In genomic region chr5:98050583-98050982, GRCh38 we compare ENCODE assay signal across 19 cellular contexts.
DNase-seq lines count a peak whose midpoint lies in the region; ATAC-seq and TF ChIP-seq lines count a peak whose summit lies in the region.
"Had no signal": no experiment of that assay in that cellular context is flagged by ENCODE, and none has a peak within 500 bp of the region (broad histone marks: within the 10 kb centered on the region; RNA-seq: fewer than 3 reads in every experiment).

No MANE protein-coding gene starts in this region.

- DNase-seq in HCEC 1CT = peak; percentile 70
- peak; percentile 21 for DNase-seq in NCI-H226
- DNase-seq in choroid plexus epithelial cell (ENCODE audit: low read depth) = peak; percentile 33
- peak; percentile 44 for DNase-seq in mesendoderm
- no peak for DNase-seq in stimulated activated naive CD4-positive, alpha-beta T cell (lab: John Stamatoyannopoulos, UW)
- no peak for DNase-seq in suprapubic skin (ENCODE audit: low spot score in 2 of 2)
- DNase-seq: activated CD4-positive, alpha-beta T cell treated with anti-CD3 and anti-CD28 coated beads for 4 hours; activated naive CD4-positive, alpha-beta T cell treated with anti-CD3 and anti-CD28 coated beads, Interleukin-2, amount 10 ng/mL, durations not matched to agents 7 days and 5 days; activated T-cell treated with anti-CD3 and anti-CD28 coated beads for 4 hours; BE2C; effector memory CD4-positive, alpha-beta T cell; Karpas-422; NCI-H1694; NCI-H446 treated with DMSO at 0.1 percent for 48 hours; stimulated activated naive B cell treated with anti-CD40 and anti-IgM and Interleukin-4, amounts not matched to agents 10 μg/mL and 1 μg/mL and 100 μg/mL, for 72 hours; trophoblast cell had no signal

- H3K4me2 ChIP-seq in mesendoderm (ENCODE audit: low read length) = no peak overlapping the region

- no peak overlapping the region for H4K5ac ChIP-seq in mesendoderm (ENCODE audit: low read length)

- H2AK5ac ChIP-seq in mesendoderm (ENCODE audit: low read length) = no peak overlapping the region

- no peak for TF ChIP-seq POLR2A in suprapubic skin (IDR thresholded peaks at IDR 0.05)

- H3K9ac ChIP-seq in mesendoderm (ENCODE audit: low read length) = no peak overlapping the region

- no peaks in the 10 kb centered on the region for H3K9me3 ChIP-seq in suprapubic skin
- H3K9me3 ChIP-seq: BE2C had no signal

- ATAC-seq in HG02763 (IDR thresholded peaks at IDR 0.05; ENCODE audit: unreplicated experiment) (no peak), GM18517 (IDR thresholded peaks at IDR 0.05; ENCODE audit: unreplicated experiment) (no peak)

- H3K36me3 ChIP-seq in mesendoderm (ENCODE audit: control insufficient read depth, insufficient read depth, low read length) (no peaks in the 10 kb centered on the region), suprapubic skin (no peaks in the 10 kb centered on the region)
- H3K36me3 ChIP-seq: BE2C had no signal

- no peaks in the 10 kb centered on the region for H3K79me1 ChIP-seq in mesendoderm (ENCODE audit: low read length)

- H3K27ac ChIP-seq in mesendoderm (ENCODE audit: low read depth, low read length) = peak overlapping the region; percentile 19
- H3K27ac ChIP-seq in suprapubic skin = no peak overlapping the region

- H4K8ac ChIP-seq in mesendoderm (ENCODE audit: low read depth, low read length) = no peak overlapping the region

- H3K18ac ChIP-seq in mesendoderm (ENCODE audit: low read length) = no peak overlapping the region

- H2BK120ac ChIP-seq in mesendoderm (ENCODE audit: low read depth, low read length) = no peak overlapping the region

- H3K56ac ChIP-seq in mesendoderm (ENCODE audit: low read length) = no peak overlapping the region

- TF ChIP-seq EP300 in suprapubic skin (IDR thresholded peaks at IDR 0.05) = no peak

- no CpG with 5 or more reads among the region's 3 CpGs for WGBS in mesendoderm (ENCODE audit: extremely low coverage, insufficient coverage, low lambda C conversion rate)
- WGBS in suprapubic skin = 97% methylated on average over 3 of the region's 3 CpGs

- H2BK15ac ChIP-seq in mesendoderm (replicated peaks; ENCODE audit: low read depth) = no peak overlapping the region

- no peak overlapping the region for H2BK5ac ChIP-seq in mesendoderm (ENCODE audit: low read length)

- no peak overlapping the region for H3K4ac ChIP-seq in mesendoderm (ENCODE audit: low read depth, low read length)

- H3K4me1 ChIP-seq in mesendoderm (ENCODE audit: control insufficient read depth, low read depth, low read length) = no peaks in the 10 kb centered on the region
- no peaks in the 10 kb centered on the region for H3K4me1 ChIP-seq in suprapubic skin
- H3K4me1 ChIP-seq: BE2C had no signal

- TF ChIP-seq CTCF in choroid plexus epithelial cell (conservative IDR thresholded peaks at IDR 0.05; ENCODE audit: low read depth, low read length) = no peak
- no peak for TF ChIP-seq CTCF in suprapubic skin (IDR thresholded peaks at IDR 0.05)

- H3K4me3 ChIP-seq in choroid plexus epithelial cell (ENCODE audit: low read depth, low read length) (no peak overlapping the region), mesendoderm (ENCODE audit: low read length) (no peak overlapping the region), suprapubic skin (no peak overlapping the region)
- H3K4me3 ChIP-seq: lung had no signal

- H3K79me2 ChIP-seq in mesendoderm (ENCODE audit: control insufficient read depth, insufficient read depth, low read length) = no peaks in the 10 kb centered on the region

- H3K27me3 ChIP-seq in mesendoderm (ENCODE audit: insufficient read depth, low read length, poor library complexity) (no peaks in the 10 kb centered on the region), suprapubic skin (no peaks in the 10 kb centered on the region)
- H3K27me3 ChIP-seq: BE2C had no signal

- H3K23ac ChIP-seq in mesendoderm (ENCODE audit: low read length) = no peak overlapping the region

Comparison
In these comparisons a context has a peak if more than half of its experiments do, and no peak if none do; other contexts are left out.
1. DNase-seq: peak in HCEC 1CT (single experiment), NCI-H226 (single experiment), choroid plexus epithelial cell (single experiment) and mesendoderm (single experiment); none in stimulated activated naive CD4-positive, alpha-beta T cell (0 of 6) and suprapubic skin (0 of 2).